ENCODE assay signal across 9 cellular contexts in genomic region chr1:31715097-31715872, GRCh38. TPM values are rescaled to one million over a fixed set of nuclear protein-coding genes. Genes with fewer than 3 reads are reported as not detected.
DNase-seq lines count a peak whose midpoint lies in the region; ATAC-seq and TF ChIP-seq lines count a peak whose summit lies in the region.
"Had no signal": no experiment of that assay in that cellular context is flagged by ENCODE, and none has a peak within 500 bp of the region (broad histone marks: within the 10 kb centered on the region; RNA-seq: fewer than 3 reads in every experiment).

No MANE protein-coding gene starts in this region.

- H3K36me3 ChIP-seq in effector memory CD4-positive, alpha-beta T cell (ENCODE audit: control insufficient read depth, insufficient read depth, low read length) = no peaks in the 10 kb centered on the region
- H3K36me3 ChIP-seq in right lobe of liver = no peaks in the 10 kb centered on the region

- TF ChIP-seq CTCF in LNCaP clone FGC (IDR thresholded peaks at IDR 0.05; ENCODE audit: control insufficient read depth, extremely low read depth, insufficient read depth) = peak; percentile 72
- peak; percentile 70 to 89 (median 88) for TF ChIP-seq CTCF in right lobe of liver (IDR thresholded peaks at IDR 0.05)

- H3K4me1 ChIP-seq in effector memory CD4-positive, alpha-beta T cell (ENCODE audit: control insufficient read depth, insufficient read depth, low read length, poor library complexity, severe bottlenecking) = peaks cover 18% of the 10 kb centered on the region
- H3K4me1 ChIP-seq in right lobe of liver = peaks cover 0 to 8% (median 2%) of the 10 kb centered on the region in 4 donors

- peak; percentile 42 for DNase-seq in DMS 273 (lab: John Stamatoyannopoulos, UW; ENCODE audit: unreplicated experiment)
- no peak for DNase-seq in DMS 273 treated with DMSO at 0.1 percent for 48 hours (lab: John Stamatoyannopoulos, UW)
- no peak for DNase-seq in LNCaP clone FGC (ENCODE audit: low read depth)
- DNase-seq in UCSD-AML1 (lab: John Stamatoyannopoulos, UW; ENCODE audit: unreplicated experiment) = peak; percentile 24
- no peak for DNase-seq in effector memory CD4-positive, alpha-beta T cell
- DNase-seq in right lobe of liver = peak; percentile 87 to 94 (median 90)
- DNase-seq in stimulated activated CD4-positive, alpha-beta T cell treated with anti-CD3 and anti-CD28 coated beads, Interleukin-4, amount 100 ng/mL, for 24 hours = peak; percentile 41
- DNase-seq in NK-92 treated with Interleukin-12 subunit alpha and Interleukin-12 subunit beta, amount 100 ng/mL, for 24 hours (lab: John Stamatoyannopoulos, UW) = no peak

- peak; percentile 67 for TF ChIP-seq POLR2A in right lobe of liver (IDR thresholded peaks at IDR 0.05)

- intact Hi-C loops in right lobe of liver (cut with DNase I) = loop anchor here in 1 of 2 donors (10.0 kb wide), 1 partner anchor 50 kb away; no protein-coding TSS in a partner anchor

- H3K4me3 ChIP-seq in LNCaP clone FGC (ENCODE audit: low read depth, low read length) (no peak overlapping the region), right lobe of liver (peak overlapping the region; percentile 31 to 68 (median 53))
- peak overlapping the region; percentile 32 for H3K4me3 ChIP-seq in effector memory CD4-positive, alpha-beta T cell (ENCODE audit: insufficient read depth, low read depth, low read length, poor library complexity, severe bottlenecking)

- peaks cover 20% of the 10 kb centered on the region for H3K27me3 ChIP-seq in effector memory CD4-positive, alpha-beta T cell (replicated peaks; ENCODE audit: control insufficient read depth, insufficient read depth, low read length, poor library complexity, severe bottlenecking)
- no peaks in the 10 kb centered on the region for H3K27me3 ChIP-seq in right lobe of liver

- H3K9me3 ChIP-seq in effector memory CD4-positive, alpha-beta T cell (ENCODE audit: control insufficient read depth, low read length) = no peaks in the 10 kb centered on the region
- H3K9me3 ChIP-seq in right lobe of liver = no peaks in the 10 kb centered on the region

- WGBS in right lobe of liver (ENCODE audit: insufficient coverage, low coverage, low lambda C conversion rate, missing lambda C conversion rate) = 0% methylated on average over 1 of the region's 43 CpGs

- no peak overlapping the region for H3K27ac ChIP-seq in effector memory CD4-positive, alpha-beta T cell (ENCODE audit: insufficient read depth, low read length, poor library complexity, severe bottlenecking)
- peak overlapping the region; percentile 52 to 74 (median 72) for H3K27ac ChIP-seq in right lobe of liver

- ATAC-seq in right lobe of liver = peak; percentile 94 to 98 (median 96)

RNA-seq across cellular contexts. Expression of gene COL16A1, which starts 11.5 kb away (rescaled TPM):
- 1 to 10 TPM in 5 of 6 experiments, under 1 TPM in 1; 0.73 to 3.5 (median 1.9) TPM for total RNA-seq in right lobe of liver
- total RNA-seq: CD4-positive, CD25-positive, alpha-beta regulatory T cell had no signal

RNA-seq across cellular contexts. Expression of gene ADGRB2, which starts 48.9 kb away (rescaled TPM):
- under 1 TPM in 2 of 6 experiments, not detected in 4; 0.06 TPM for total RNA-seq in right lobe of liver

Comparison
In these comparisons a context has a peak if more than half of its experiments do, and no peak if none do; other contexts are left out.
1. DNase-seq: peak in DMS 273 (single experiment), UCSD-AML1 (single experiment), right lobe of liver (3 of 3) and stimulated activated CD4-positive, alpha-beta T cell treated with anti-CD3 and anti-CD28 coated beads, Interleukin-4, amount 100 ng/mL, for 24 hours (single experiment); none in DMS 273 treated with DMSO at 0.1 percent for 48 hours (single experiment), LNCaP clone FGC (single experiment), effector memory CD4-positive, alpha-beta T cell (0 of 3) and NK-92 treated with Interleukin-12 subunit alpha and Interleukin-12 subunit beta, amount 100 ng/mL, for 24 hours (single experiment).